ENCODE assay signal across 10 cellular contexts in the genomic region with DNA sequence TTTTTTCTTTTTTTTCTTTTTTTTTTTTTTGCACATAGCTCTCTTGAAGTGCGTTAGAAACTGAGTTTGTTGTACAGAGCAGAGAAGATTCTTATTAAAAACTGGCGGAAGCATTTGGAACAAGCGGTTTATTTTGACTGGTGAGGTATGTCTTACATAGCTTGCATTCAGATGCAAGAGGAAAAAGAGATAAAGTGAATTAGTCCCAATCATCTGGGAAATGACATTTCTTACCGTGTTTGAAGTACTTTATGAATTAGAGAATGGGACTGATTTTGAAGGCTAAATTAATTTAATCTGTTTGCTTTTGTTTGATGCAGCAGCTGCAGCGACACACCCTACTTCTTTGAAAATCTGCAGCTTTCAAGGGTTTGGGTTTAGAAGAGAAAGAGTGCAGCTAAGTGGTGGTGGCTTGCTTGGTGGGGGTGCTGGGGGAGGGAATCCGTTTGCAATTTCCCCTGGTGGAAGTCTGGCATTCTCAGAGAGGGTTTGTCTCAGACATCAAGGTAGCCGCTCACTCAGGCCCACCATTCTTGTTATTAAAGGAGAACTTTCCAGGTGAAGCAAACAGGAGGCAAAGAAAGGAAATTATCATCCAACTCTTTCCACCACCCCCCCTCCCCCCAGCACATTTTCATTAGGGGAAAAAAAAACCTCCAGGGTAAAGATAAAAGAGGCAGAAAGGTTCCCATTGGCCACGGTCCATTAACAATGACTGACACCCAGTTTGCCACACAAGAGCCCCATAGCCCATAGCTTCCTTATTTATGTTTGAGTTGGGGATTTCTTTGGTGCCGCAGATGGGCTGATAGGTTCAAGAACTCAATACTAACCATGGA.
DNase-seq lines count a peak whose midpoint lies in the region; ATAC-seq and TF ChIP-seq lines count a peak whose summit lies in the region.
"Had no signal": no experiment of that assay in that cellular context is flagged by ENCODE, and none has a peak within 500 bp of the region (broad histone marks: within the 10 kb centered on the region; RNA-seq: fewer than 3 reads in every experiment).

No MANE protein-coding gene starts in this region.

- H3K27me3 ChIP-seq in iPS DF 6.9 (ENCODE audit: control insufficient read depth, insufficient read depth, low read length) (no peaks in the 10 kb centered on the region), smooth muscle cell (ENCODE audit: low read depth) (no peaks in the 10 kb centered on the region)

- H3K9me3 ChIP-seq in iPS DF 6.9 (ENCODE audit: control insufficient read depth, insufficient read depth, low read length) (no peaks in the 10 kb centered on the region), smooth muscle cell (replicated peaks; ENCODE audit: low read depth) (no peaks in the 10 kb centered on the region)

- no peak for ATAC-seq in HG03095 (IDR thresholded peaks at IDR 0.05; ENCODE audit: unreplicated experiment)
- ATAC-seq: activated CD4-positive, alpha-beta T cell treated with anti-CD3 and anti-CD28 coated beads for 36 hours had no signal

- H2AFZ ChIP-seq in smooth muscle cell (ENCODE audit: low read depth) = peak overlapping the region; percentile 39

- H3K36me3 ChIP-seq in iPS DF 6.9 (ENCODE audit: control insufficient read depth, insufficient read depth, low read length) (no peaks in the 10 kb centered on the region), smooth muscle cell (ENCODE audit: low read depth) (no peaks in the 10 kb centered on the region)

- peak; percentile 28 to 63 for DNase-seq in NCI-H187 (lab: John Stamatoyannopoulos, UW)
- no peak for DNase-seq in NCI-H187 treated with DMSO at 0.1 percent for 48 hours (lab: John Stamatoyannopoulos, UW)
- no peak for DNase-seq in iPS DF 6.9 (ENCODE audit: low read depth, low spot score)
- no peak for DNase-seq in smooth muscle cell (lab: John Stamatoyannopoulos, UW; ENCODE audit: unreplicated experiment)
- DNase-seq in superior temporal gyrus (ENCODE audit: extremely low spot score) = no peak
- no peak for DNase-seq in cerebellar nuclear complex (lab: John Stamatoyannopoulos, UW)
- DNase-seq: activated CD4-positive, alpha-beta T cell treated with anti-CD3 and anti-CD28 coated beads for 36 hours; activated naive CD4-positive, alpha-beta T cell had no signal

- H3K4me2 ChIP-seq in smooth muscle cell = peak overlapping the region; percentile 87

- peak overlapping the region; percentile 21 for H3K27ac ChIP-seq in VCaP
- peak overlapping the region; percentile 60 for H3K27ac ChIP-seq in iPS DF 6.9 (ENCODE audit: low read length)
- H3K27ac ChIP-seq in smooth muscle cell (ENCODE audit: low read depth) = peak overlapping the region; percentile 96

- WGBS in iPS DF 6.9 (ENCODE audit: insufficient coverage, insufficient read length) = no CpG with 5 or more reads among the region's 9 CpGs
- 26% methylated on average over 9 of the region's 9 CpGs for WGBS in smooth muscle cell (ENCODE audit: low lambda C conversion rate)

- H3K4me3 ChIP-seq in iPS DF 6.9 (ENCODE audit: low read length) = no peak overlapping the region
- H3K4me3 ChIP-seq in smooth muscle cell = peak overlapping the region; percentile 36

- TF ChIP-seq CTCF in VCaP (conservative IDR thresholded peaks at IDR 0.05) (no peak), smooth muscle cell (IDR thresholded peaks at IDR 0.05; ENCODE audit: borderline replicate concordance, insufficient read depth, poor library complexity, severe bottlenecking) (no peak)

- H3K79me2 ChIP-seq in smooth muscle cell (ENCODE audit: low read depth) = no peaks in the 10 kb centered on the region

- H3K4me1 ChIP-seq in iPS DF 6.9 (ENCODE audit: control insufficient read depth, insufficient read depth, low read length) (no peaks in the 10 kb centered on the region; the same call in 1 of the 2 replicates), smooth muscle cell (ENCODE audit: low read depth) (peaks cover 75% of the 10 kb centered on the region)

- H3F3A ChIP-seq in smooth muscle cell (ENCODE audit: low read depth) = peaks cover 25% of the 10 kb centered on the region

- no peaks in the 10 kb centered on the region for H4K20me1 ChIP-seq in smooth muscle cell (ENCODE audit: low read depth)

- H3K9ac ChIP-seq in smooth muscle cell (ENCODE audit: low read depth) = peak overlapping the region; percentile 45

Comparison
In these comparisons a context has a peak if more than half of its experiments do, and no peak if none do; other contexts are left out.
1. DNase-seq: peak in NCI-H187 (2 of 2); none in NCI-H187 treated with DMSO at 0.1 percent for 48 hours (single experiment), iPS DF 6.9 (single experiment), smooth muscle cell (single experiment), superior temporal gyrus (single experiment) and cerebellar nuclear complex (0 of 2).
2. H3K27ac ChIP-seq: peak in every context shown above with its lines; median percentile 96 in smooth muscle cell; 60 in iPS DF 6.9; 21 in VCaP.